In the genomic region with DNA sequence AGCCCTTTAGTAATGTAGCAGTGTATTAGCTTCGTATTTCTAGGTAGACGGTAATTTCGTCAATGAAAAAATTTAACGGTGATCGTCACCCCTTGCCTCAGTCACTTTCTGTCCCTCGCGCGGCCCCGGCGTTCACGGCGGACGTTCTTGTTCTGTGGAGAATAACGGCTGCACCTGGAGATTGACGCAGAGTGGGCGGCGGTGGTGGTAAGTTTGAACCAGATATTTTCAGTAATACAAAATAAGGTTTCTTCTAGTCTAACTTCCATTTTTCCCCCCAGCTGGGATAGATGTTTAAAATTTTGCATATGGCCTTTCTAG, we compare ENCODE assay signal across 1 cellular context.
TF ChIP-seq lines count a peak whose summit lies in the region.

No MANE protein-coding gene starts in this region.

TF ChIP-seq in K562, 482 proteins besides CTCF, POLR2A, EP300 and RAD21 (continued from another document and continues in another):
- TF ChIP-seq, protein P1, sequence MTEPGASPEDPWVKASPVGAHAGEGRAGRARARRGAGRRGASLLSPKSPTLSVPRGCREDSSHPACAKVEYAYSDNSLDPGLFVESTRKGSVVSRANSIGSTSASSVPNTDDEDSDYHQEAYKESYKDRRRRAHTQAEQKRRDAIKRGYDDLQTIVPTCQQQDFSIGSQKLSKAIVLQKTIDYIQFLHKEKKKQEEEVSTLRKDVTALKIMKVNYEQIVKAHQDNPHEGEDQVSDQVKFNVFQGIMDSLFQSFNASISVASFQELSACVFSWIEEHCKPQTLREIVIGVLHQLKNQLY (CRISPR knock-in tag; conservative IDR thresholded peaks at IDR 0.05), result no peak
- TF ChIP-seq MED1 (CRISPR knock-in tag; IDR thresholded peaks at IDR 0.05; ENCODE audit: borderline replicate concordance) (no peak), BMI1 (IDR thresholded peaks at IDR 0.05; ENCODE audit: low read length) (no peak), PRMT5 (CRISPR knock-in tag; IDR thresholded peaks at IDR 0.05) (no peak), HDAC3 (IDR thresholded peaks at IDR 0.05; ENCODE audit: borderline replicate concordance, partially characterized antibody) (no peak), ZNF79 (CRISPR knock-in tag; IDR thresholded peaks at IDR 0.05; ENCODE audit: low read depth) (no peak), TAF7 (tag; IDR thresholded peaks at IDR 0.05) (no peak), CEBPB (tag; IDR thresholded peaks at IDR 0.05) (no peak), MYC (IDR thresholded peaks at IDR 0.05; ENCODE audit: low read depth, low read length) (no peak), MYC (CRISPR knock-in tag; IDR thresholded peaks at IDR 0.05; ENCODE audit: borderline replicate concordance, low read depth) (0 out of 2 replicates have a peak, but pooled peaks have one; percentile 32), KLF10 (CRISPR knock-in tag; IDR thresholded peaks at IDR 0.05) (no peak), SIX5 (IDR thresholded peaks at IDR 0.05; ENCODE audit: borderline replicate concordance in 1 of 2, insufficient read depth in 1 of 2, low read depth in 1 of 2, low read length in 2 of 2) (no peak), ZNF57 (CRISPR knock-in tag; IDR thresholded peaks at IDR 0.05) (no peak), ZNF140 (CRISPR knock-in tag; IDR thresholded peaks at IDR 0.05) (no peak), CBFA2T3 (IDR thresholded peaks at IDR 0.05) (no peak), BRD4 (IDR thresholded peaks at IDR 0.05) (no peak), BCOR (IDR thresholded peaks at IDR 0.05) (no peak; the same call in 1 of the 2 replicates), NR3C1 (CRISPR knock-in tag; IDR thresholded peaks at IDR 0.05) (no peak), SMARCA5 (IDR thresholded peaks at IDR 0.05) (no peak), TCF3 (CRISPR knock-in tag; IDR thresholded peaks at IDR 0.05) (no peak), ZNF184 (CRISPR knock-in tag; IDR thresholded peaks at IDR 0.05) (no peak), ZNF77 (CRISPR knock-in tag; IDR thresholded peaks at IDR 0.05) (no peak), NBN (IDR thresholded peaks at IDR 0.05; ENCODE audit: low read depth) (0 out of 2 replicates have a peak, but pooled peaks have one; percentile 21), MTA2 (IDR thresholded peaks at IDR 0.05; ENCODE audit: low read depth) (no peak; the same call in 1 of the 2 replicates), ZC3H4 (CRISPR knock-in tag; IDR thresholded peaks at IDR 0.05; ENCODE audit: borderline replicate concordance) (no peak), EGR1 (conservative IDR thresholded peaks at IDR 0.05) (no peak), LCOR (CRISPR knock-in tag; IDR thresholded peaks at IDR 0.05) (no peak; the same call in 1 of the 2 replicates), FIP1L1 (IDR thresholded peaks at IDR 0.05; ENCODE audit: low read depth, low read length, poor library complexity, severe bottlenecking) (no peak), STAT5A (IDR thresholded peaks at IDR 0.05; ENCODE audit: borderline replicate concordance, low read length) (no peak), MTF1 (CRISPR knock-in tag; IDR thresholded peaks at IDR 0.05; ENCODE audit: borderline replicate concordance) (no peak), RBM17 (IDR thresholded peaks at IDR 0.05; ENCODE audit: borderline replicate concordance, low read depth, low read length) (no peak), ZNF699 (CRISPR knock-in tag; IDR thresholded peaks at IDR 0.05; ENCODE audit: insufficient replicate concordance) (no peak), ZNF263 (CRISPR knock-in tag; IDR thresholded peaks at IDR 0.05; ENCODE audit: borderline replicate concordance) (no peak), MIER1 (IDR thresholded peaks at IDR 0.05; ENCODE audit: low read depth) (no peak), KLF16 (IDR thresholded peaks at IDR 0.05) (no peak), ZNF830 (CRISPR knock-in tag; IDR thresholded peaks at IDR 0.05) (peak; percentile 90; the same call in 1 of the 2 replicates), MTA3 (IDR thresholded peaks at IDR 0.05; ENCODE audit: borderline replicate concordance) (no peak), RBM39 (optimal IDR thresholded peaks at IDR 0.05; ENCODE audit: low read depth, low read length) (no peak), HNRNPL (IDR thresholded peaks at IDR 0.05; ENCODE audit: low read depth, low read length) (no peak), ZNF282 (CRISPR knock-in tag; IDR thresholded peaks at IDR 0.05) (no peak), YY1 (IDR thresholded peaks at IDR 0.05; ENCODE audit: borderline replicate concordance in 1 of 3, control insufficient read depth in 1 of 3, extremely low read depth in 1 of 3, insufficient read depth in 3 of 3, insufficient read length in 1 of 3, insufficient replicate concordance in 2 of 3, low read depth in 1 of 3, low read length in 2 of 3) (no peak), SAP30 (IDR thresholded peaks at IDR 0.05; ENCODE audit: borderline replicate concordance, insufficient read depth, low read depth, low read length, poor library complexity, severe bottlenecking) (peak; percentile 73), IRF2 (CRISPR knock-in tag; IDR thresholded peaks at IDR 0.05) (no peak), ZNF584 (CRISPR knock-in tag; IDR thresholded peaks at IDR 0.05; ENCODE audit: low read depth) (no peak), ZNF354B (CRISPR knock-in tag; IDR thresholded peaks at IDR 0.05) (no peak), SREBF2 (CRISPR knock-in tag; IDR thresholded peaks at IDR 0.05) (no peak), SP2 (IDR thresholded peaks at IDR 0.05; ENCODE audit: extremely low read depth, low read depth, low read length, poor library complexity, severe bottlenecking) (no peak), ZNF766 (CRISPR knock-in tag; conservative IDR thresholded peaks at IDR 0.05) (0 out of 2 replicates have a peak, but pooled peaks have one; percentile 10), PYGO2 (tag; IDR thresholded peaks at IDR 0.05) (no peak), BHLHE40 (IDR thresholded peaks at IDR 0.05; ENCODE audit: low read length) (no peak)
- TF ChIP-seq, protein P2, sequence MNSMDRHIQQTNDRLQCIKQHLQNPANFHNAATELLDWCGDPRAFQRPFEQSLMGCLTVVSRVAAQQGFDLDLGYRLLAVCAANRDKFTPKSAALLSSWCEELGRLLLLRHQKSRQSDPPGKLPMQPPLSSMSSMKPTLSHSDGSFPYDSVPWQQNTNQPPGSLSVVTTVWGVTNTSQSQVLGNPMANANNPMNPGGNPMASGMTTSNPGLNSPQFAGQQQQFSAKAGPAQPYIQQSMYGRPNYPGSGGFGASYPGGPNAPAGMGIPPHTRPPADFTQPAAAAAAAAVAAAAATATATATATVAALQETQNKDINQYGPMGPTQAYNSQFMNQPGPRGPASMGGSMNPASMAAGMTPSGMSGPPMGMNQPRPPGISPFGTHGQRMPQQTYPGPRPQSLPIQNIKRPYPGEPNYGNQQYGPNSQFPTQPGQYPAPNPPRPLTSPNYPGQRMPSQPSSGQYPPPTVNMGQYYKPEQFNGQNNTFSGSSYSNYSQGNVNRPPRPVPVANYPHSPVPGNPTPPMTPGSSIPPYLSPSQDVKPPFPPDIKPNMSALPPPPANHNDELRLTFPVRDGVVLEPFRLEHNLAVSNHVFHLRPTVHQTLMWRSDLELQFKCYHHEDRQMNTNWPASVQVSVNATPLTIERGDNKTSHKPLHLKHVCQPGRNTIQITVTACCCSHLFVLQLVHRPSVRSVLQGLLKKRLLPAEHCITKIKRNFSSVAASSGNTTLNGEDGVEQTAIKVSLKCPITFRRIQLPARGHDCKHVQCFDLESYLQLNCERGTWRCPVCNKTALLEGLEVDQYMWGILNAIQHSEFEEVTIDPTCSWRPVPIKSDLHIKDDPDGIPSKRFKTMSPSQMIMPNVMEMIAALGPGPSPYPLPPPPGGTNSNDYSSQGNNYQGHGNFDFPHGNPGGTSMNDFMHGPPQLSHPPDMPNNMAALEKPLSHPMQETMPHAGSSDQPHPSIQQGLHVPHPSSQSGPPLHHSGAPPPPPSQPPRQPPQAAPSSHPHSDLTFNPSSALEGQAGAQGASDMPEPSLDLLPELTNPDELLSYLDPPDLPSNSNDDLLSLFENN (IDR thresholded peaks at IDR 0.05; ENCODE audit: low read depth in 2 of 2, low read length in 2 of 2), result no peak
- TF ChIP-seq, protein P3, sequence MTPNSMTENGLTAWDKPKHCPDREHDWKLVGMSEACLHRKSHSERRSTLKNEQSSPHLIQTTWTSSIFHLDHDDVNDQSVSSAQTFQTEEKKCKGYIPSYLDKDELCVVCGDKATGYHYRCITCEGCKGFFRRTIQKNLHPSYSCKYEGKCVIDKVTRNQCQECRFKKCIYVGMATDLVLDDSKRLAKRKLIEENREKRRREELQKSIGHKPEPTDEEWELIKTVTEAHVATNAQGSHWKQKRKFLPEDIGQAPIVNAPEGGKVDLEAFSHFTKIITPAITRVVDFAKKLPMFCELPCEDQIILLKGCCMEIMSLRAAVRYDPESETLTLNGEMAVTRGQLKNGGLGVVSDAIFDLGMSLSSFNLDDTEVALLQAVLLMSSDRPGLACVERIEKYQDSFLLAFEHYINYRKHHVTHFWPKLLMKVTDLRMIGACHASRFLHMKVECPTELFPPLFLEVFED (CRISPR knock-in tag; conservative IDR thresholded peaks at IDR 0.05), result no peak
- TF ChIP-seq, protein P4, sequence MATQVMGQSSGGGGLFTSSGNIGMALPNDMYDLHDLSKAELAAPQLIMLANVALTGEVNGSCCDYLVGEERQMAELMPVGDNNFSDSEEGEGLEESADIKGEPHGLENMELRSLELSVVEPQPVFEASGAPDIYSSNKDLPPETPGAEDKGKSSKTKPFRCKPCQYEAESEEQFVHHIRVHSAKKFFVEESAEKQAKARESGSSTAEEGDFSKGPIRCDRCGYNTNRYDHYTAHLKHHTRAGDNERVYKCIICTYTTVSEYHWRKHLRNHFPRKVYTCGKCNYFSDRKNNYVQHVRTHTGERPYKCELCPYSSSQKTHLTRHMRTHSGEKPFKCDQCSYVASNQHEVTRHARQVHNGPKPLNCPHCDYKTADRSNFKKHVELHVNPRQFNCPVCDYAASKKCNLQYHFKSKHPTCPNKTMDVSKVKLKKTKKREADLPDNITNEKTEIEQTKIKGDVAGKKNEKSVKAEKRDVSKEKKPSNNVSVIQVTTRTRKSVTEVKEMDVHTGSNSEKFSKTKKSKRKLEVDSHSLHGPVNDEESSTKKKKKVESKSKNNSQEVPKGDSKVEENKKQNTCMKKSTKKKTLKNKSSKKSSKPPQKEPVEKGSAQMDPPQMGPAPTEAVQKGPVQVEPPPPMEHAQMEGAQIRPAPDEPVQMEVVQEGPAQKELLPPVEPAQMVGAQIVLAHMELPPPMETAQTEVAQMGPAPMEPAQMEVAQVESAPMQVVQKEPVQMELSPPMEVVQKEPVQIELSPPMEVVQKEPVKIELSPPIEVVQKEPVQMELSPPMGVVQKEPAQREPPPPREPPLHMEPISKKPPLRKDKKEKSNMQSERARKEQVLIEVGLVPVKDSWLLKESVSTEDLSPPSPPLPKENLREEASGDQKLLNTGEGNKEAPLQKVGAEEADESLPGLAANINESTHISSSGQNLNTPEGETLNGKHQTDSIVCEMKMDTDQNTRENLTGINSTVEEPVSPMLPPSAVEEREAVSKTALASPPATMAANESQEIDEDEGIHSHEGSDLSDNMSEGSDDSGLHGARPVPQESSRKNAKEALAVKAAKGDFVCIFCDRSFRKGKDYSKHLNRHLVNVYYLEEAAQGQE (CRISPR knock-in tag; IDR thresholded peaks at IDR 0.05; ENCODE audit: low read depth), result no peak
- TF ChIP-seq, protein P5, sequence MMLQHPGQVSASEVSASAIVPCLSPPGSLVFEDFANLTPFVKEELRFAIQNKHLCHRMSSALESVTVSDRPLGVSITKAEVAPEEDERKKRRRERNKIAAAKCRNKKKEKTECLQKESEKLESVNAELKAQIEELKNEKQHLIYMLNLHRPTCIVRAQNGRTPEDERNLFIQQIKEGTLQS (IDR thresholded peaks at IDR 0.05), result 0 out of 2 replicates have a peak, but pooled peaks have one; percentile 6
- TF ChIP-seq, protein P5 (CRISPR knock-in tag; conservative IDR thresholded peaks at IDR 0.05), result no peak
- TF ChIP-seq, protein P6, sequence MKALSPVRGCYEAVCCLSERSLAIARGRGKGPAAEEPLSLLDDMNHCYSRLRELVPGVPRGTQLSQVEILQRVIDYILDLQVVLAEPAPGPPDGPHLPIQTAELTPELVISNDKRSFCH (CRISPR knock-in tag; IDR thresholded peaks at IDR 0.05), result no peak
- TF ChIP-seq, protein P6 (tag; IDR thresholded peaks at IDR 0.05), result no peak
- TF ChIP-seq, protein P7, sequence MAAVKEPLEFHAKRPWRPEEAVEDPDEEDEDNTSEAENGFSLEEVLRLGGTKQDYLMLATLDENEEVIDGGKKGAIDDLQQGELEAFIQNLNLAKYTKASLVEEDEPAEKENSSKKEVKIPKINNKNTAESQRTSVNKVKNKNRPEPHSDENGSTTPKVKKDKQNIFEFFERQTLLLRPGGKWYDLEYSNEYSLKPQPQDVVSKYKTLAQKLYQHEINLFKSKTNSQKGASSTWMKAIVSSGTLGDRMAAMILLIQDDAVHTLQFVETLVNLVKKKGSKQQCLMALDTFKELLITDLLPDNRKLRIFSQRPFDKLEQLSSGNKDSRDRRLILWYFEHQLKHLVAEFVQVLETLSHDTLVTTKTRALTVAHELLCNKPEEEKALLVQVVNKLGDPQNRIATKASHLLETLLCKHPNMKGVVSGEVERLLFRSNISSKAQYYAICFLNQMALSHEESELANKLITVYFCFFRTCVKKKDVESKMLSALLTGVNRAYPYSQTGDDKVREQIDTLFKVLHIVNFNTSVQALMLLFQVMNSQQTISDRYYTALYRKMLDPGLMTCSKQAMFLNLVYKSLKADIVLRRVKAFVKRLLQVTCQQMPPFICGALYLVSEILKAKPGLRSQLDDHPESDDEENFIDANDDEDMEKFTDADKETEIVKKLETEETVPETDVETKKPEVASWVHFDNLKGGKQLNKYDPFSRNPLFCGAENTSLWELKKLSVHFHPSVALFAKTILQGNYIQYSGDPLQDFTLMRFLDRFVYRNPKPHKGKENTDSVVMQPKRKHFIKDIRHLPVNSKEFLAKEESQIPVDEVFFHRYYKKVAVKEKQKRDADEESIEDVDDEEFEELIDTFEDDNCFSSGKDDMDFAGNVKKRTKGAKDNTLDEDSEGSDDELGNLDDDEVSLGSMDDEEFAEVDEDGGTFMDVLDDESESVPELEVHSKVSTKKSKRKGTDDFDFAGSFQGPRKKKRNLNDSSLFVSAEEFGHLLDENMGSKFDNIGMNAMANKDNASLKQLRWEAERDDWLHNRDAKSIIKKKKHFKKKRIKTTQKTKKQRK (IDR thresholded peaks at IDR 0.05; ENCODE audit: borderline replicate concordance, low read depth, low read length), result no peak
- TF ChIP-seq, protein P8, sequence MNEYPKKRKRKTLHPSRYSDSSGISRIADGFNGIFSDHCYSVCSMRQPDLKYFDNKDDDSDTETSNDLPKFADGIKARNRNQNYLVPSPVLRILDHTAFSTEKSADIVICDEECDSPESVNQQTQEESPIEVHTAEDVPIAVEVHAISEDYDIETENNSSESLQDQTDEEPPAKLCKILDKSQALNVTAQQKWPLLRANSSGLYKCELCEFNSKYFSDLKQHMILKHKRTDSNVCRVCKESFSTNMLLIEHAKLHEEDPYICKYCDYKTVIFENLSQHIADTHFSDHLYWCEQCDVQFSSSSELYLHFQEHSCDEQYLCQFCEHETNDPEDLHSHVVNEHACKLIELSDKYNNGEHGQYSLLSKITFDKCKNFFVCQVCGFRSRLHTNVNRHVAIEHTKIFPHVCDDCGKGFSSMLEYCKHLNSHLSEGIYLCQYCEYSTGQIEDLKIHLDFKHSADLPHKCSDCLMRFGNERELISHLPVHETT (CRISPR knock-in tag; conservative IDR thresholded peaks at IDR 0.05 in 1 of 2, IDR thresholded peaks at IDR 0.05 in 1 of 2), result no peak
